Comparison of ENCODE assay signal across 7 cellular contexts in the genomic region with DNA sequence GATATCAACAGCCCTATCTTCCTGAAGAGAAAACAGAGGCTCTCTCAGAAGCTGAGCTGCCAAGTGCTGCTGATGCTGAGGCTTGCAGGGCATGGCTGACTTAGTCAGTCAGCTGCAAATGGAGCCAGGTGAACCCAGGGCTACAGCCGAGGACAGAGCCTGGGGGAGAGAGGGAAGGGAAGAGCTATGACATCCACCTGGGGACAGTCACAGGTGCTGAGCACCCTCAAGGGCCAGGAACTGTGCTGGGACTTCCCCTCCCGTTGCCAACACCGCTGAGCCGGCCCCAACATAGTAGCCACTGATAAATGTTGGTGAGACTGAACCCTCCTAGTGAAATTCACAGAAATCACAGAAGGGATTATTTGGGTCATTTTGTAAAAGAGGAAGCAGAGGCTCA. TPM values are rescaled to one million over a fixed set of nuclear protein-coding genes. Genes with fewer than 3 reads are reported as not detected.
"Had no signal": no experiment of that assay in that cellular context is flagged by ENCODE, and none has a peak within 500 bp of the region (broad histone marks: within the 10 kb centered on the region; RNA-seq: fewer than 3 reads in every experiment).

No MANE protein-coding gene starts in this region.

- H3K4me3 ChIP-seq: GM23338, HAP-1 had no signal

- H3K9me3 ChIP-seq: HAP-1 had no signal

- H3K4me1 ChIP-seq: HAP-1 had no signal

- H3K27ac ChIP-seq: HL-60 had no signal

- ATAC-seq: GM23338, HCT116, HepG2 had no signal

- H2AFZ ChIP-seq: GM23338 had no signal

- H3K4me2 ChIP-seq: GM23338 had no signal

- DNase-seq: HFFc6 had no signal

- H3K36me3 ChIP-seq: HAP-1 had no signal

RNA-seq across cellular contexts. Expression of a gene that starts 6.7 kb away (rescaled TPM):
- total RNA-seq: HepG2, HFFc6, HT1080 had no signal
- polyA plus RNA-seq: HepG2 had no signal
